17 cellular contexts compared by ENCODE assay signal in genomic region chr11:73333173-73333572, GRCh38. TPM values are rescaled to one million over a fixed set of nuclear protein-coding genes. Genes with fewer than 3 reads are reported as not detected.
A peak's percentile ranks its signal among the peaks of the same experiment; 100 is the strongest.
DNase-seq lines count a peak whose midpoint lies in the region; ATAC-seq, FAIRE-seq and TF ChIP-seq lines count a peak whose summit lies in the region.
"Had no signal": no experiment of that assay in that cellular context is flagged by ENCODE, and none has a peak within 500 bp of the region (broad histone marks: within the 10 kb centered on the region; RNA-seq: fewer than 3 reads in every experiment).

No MANE protein-coding gene starts in this region.

- H3K9me3 ChIP-seq in right atrium auricular region (no peaks in the 10 kb centered on the region), kidney (ENCODE audit: control insufficient read depth in 1 of 2, low read length in 2 of 2) (no peaks in the 10 kb centered on the region), prostate gland (no peaks in the 10 kb centered on the region), uterus (no peaks in the 10 kb centered on the region)
- H3K9me3 ChIP-seq: neutrophil had no signal

- FAIRE-seq in kidney (lab: Jason Lieb, UNC) = no peak
- FAIRE-seq: GM12878 had no signal

- no peak for TF ChIP-seq POLR2A in prostate gland (IDR thresholded peaks at IDR 0.05)
- TF ChIP-seq POLR2A in uterus (IDR thresholded peaks at IDR 0.05) = no peak

- intact Hi-C loops in left ventricle myocardium superior (cut with micrococcal nuclease) = no loop called here
- intact Hi-C loops in kidney (cut with DNase I) = no loop called here
- intact Hi-C loops in prostate gland (cut with DNase I) = no loop called here
- intact Hi-C loops in uterus (cut with DNase I; ENCODE audit: low total_unique reads) = no loop called here

- H3K4me1 ChIP-seq in right atrium auricular region (peaks cover 0 to 60% of the 10 kb centered on the region in 2 donors), kidney (ENCODE audit: control insufficient read depth in 1 of 2, insufficient read depth in 1 of 2, low read depth in 1 of 2, low read length in 2 of 2) (peaks cover 66 to 69% of the 10 kb centered on the region in 2 donors), prostate gland (replicated peaks) (peaks cover 2% of the 10 kb centered on the region), uterus (peaks cover 27 to 31% of the 10 kb centered on the region in 2 donors)

- H3K9ac ChIP-seq in kidney (ENCODE audit: low read length in 2 of 2) = peak overlapping the region in 1 of 2 donors; percentile 37

- H3K27me3 ChIP-seq in right atrium auricular region = no peaks in the 10 kb centered on the region
- no peaks in the 10 kb centered on the region for H3K27me3 ChIP-seq in prostate gland (replicated peaks; ENCODE audit: insufficient read depth)
- no peaks in the 10 kb centered on the region for H3K27me3 ChIP-seq in uterus
- H3K27me3 ChIP-seq: neutrophil had no signal

- no peak for DNase-seq in right atrium auricular region (ENCODE audit: low spot score)
- no peak for DNase-seq in left ventricle myocardium superior
- no peak for DNase-seq in kidney
- DNase-seq in prostate gland (ENCODE audit: low spot score) = no peak
- no peak for DNase-seq in uterus
- DNase-seq in NCI-H1417 treated with DMSO at 0.1 percent for 48 hours (lab: John Stamatoyannopoulos, UW) = no peak
- DNase-seq: activated CD4-positive, alpha-beta memory T cell treated with anti-CD3 and anti-CD28 coated beads, Interleukin-2, amount 10 ng/mL, durations not matched to agents 7 days and 5 days; cortex of kidney; erythroblast; KG1; NCI-H1417; NCI-H2227 treated with DMSO at 0.1 percent for 48 hours had no signal

- TF ChIP-seq CTCF in right atrium auricular region (IDR thresholded peaks at IDR 0.05) (no peak), kidney (IDR thresholded peaks at IDR 0.05; ENCODE audit: borderline replicate concordance, extremely low read depth, insufficient read depth) (no peak), prostate gland (IDR thresholded peaks at IDR 0.05) (no peak), uterus (IDR thresholded peaks at IDR 0.05) (no peak)

- H3K4me3 ChIP-seq in right atrium auricular region (no peak overlapping the region), kidney (ENCODE audit: low read length in 2 of 2) (peak overlapping the region in 1 of 2 donors; percentile 25), prostate gland (no peak overlapping the region), uterus (no peak overlapping the region)
- H3K4me3 ChIP-seq: GM12878 had no signal

- WGBS in prostate gland = 94% methylated on average over 11 of the region's 11 CpGs

- ATAC-seq in left ventricle myocardium superior (no peak), HG02973 (IDR thresholded peaks at IDR 0.05; ENCODE audit: unreplicated experiment) (no peak), GM21619 (IDR thresholded peaks at IDR 0.05; ENCODE audit: unreplicated experiment) (no peak)
- ATAC-seq: GM12878, left lobe of liver had no signal

- H3K27ac ChIP-seq in right atrium auricular region (peak overlapping the region; percentile 77 to 79), kidney (ENCODE audit: low read depth in 2 of 2, low read length in 2 of 2) (peak overlapping the region; percentile 59 to 71), prostate gland (peak overlapping the region; percentile 56 to 71), uterus (peak overlapping the region; percentile 82 to 94)
- H3K27ac ChIP-seq: neutrophil had no signal

- H3K36me3 ChIP-seq in right atrium auricular region = no peaks in the 10 kb centered on the region
- peaks cover 0 to 3% of the 10 kb centered on the region in 2 donors for H3K36me3 ChIP-seq in kidney (ENCODE audit: control insufficient read depth in 1 of 2, insufficient read depth in 2 of 2, low read length in 2 of 2)
- H3K36me3 ChIP-seq in prostate gland = no peaks in the 10 kb centered on the region
- H3K36me3 ChIP-seq in uterus = no peaks in the 10 kb centered on the region
- H3K36me3 ChIP-seq: neutrophil had no signal

RNA-seq across cellular contexts. Expression of gene ARHGEF17, which starts 25.1 kb away (rescaled TPM):
- total RNA-seq in right atrium auricular region (10 to 100 TPM; 41.6 to 59.9 TPM), left ventricle myocardium superior (52.0 TPM), kidney (68.2 TPM), prostate gland (10 to 100 TPM; 34.0 to 66.9 TPM), uterus (100 to 1,000 TPM in 1 of 4 donors, 10 to 100 TPM in 3; 17.9 to 174 (median 58.6) TPM)
- 36.6 TPM for polyA plus RNA-seq in kidney (ENCODE audit: insufficient read depth, low read depth, low replicate concordance)

RNA-seq across cellular contexts. Expression of gene RELT, which starts 43.0 kb away (rescaled TPM):
- total RNA-seq in right atrium auricular region (1 to 10 TPM; 2.0 to 7.0 TPM), left ventricle myocardium superior (1.8 TPM), kidney (8.7 TPM), prostate gland (10 to 100 TPM in 1 of 2 donors, under 1 TPM in 1; 0.96 to 10.3 TPM), uterus (1 to 10 TPM in 2 of 4 donors, under 1 TPM in 1, not detected in 1; 0.29 to 5.8 (median 3.3) TPM)
- 1.0 TPM for polyA plus RNA-seq in kidney (ENCODE audit: insufficient read depth, low read depth, low replicate concordance)
